In genomic region chr1:97849350-97850339, GRCh38 we compare ENCODE assay signal across 8 cellular contexts.
DNase-seq lines count a peak whose midpoint lies in the region; ATAC-seq and TF ChIP-seq lines count a peak whose summit lies in the region.

No MANE protein-coding gene starts in this region.

- CTCF ChIA-PET in HEK293T (lab: Yijun Ruan, JAX), result no interaction called here

- no peak for TF ChIP-seq CTCF in fibroblast of pulmonary artery (IDR thresholded peaks at IDR 0.05; ENCODE audit: low read length, missing control alignments)

- peaks cover 16% of the 10 kb centered on the region for H3K4me1 Mint-ChIP-seq in stimulated activated naive CD8-positive, alpha-beta T cell treated with anti-CD3 and anti-CD28 coated beads, Interleukin-15, amount 100 ng/mL, for 72 hours

- no peaks in the 10 kb centered on the region for H3K27me3 Mint-ChIP-seq in stimulated activated naive CD8-positive, alpha-beta T cell treated with anti-CD3 and anti-CD28 coated beads, Interleukin-15, amount 100 ng/mL, for 72 hours

- peak; percentile 65 for ATAC-seq in stimulated activated naive CD8-positive, alpha-beta T cell treated with anti-CD3 and anti-CD28 coated beads, Interleukin-15, amount 100 ng/mL, for 72 hours
- no peak for ATAC-seq in HG03571 (IDR thresholded peaks at IDR 0.05; ENCODE audit: unreplicated experiment)

- peak overlapping the region; percentile 28 to 83 for H3K27ac Mint-ChIP-seq in stimulated activated naive CD8-positive, alpha-beta T cell treated with anti-CD3 and anti-CD28 coated beads, Interleukin-15, amount 100 ng/mL, for 72 hours

- no peaks in the 10 kb centered on the region for H3K9me3 Mint-ChIP-seq in stimulated activated naive CD8-positive, alpha-beta T cell treated with anti-CD3 and anti-CD28 coated beads, Interleukin-15, amount 100 ng/mL, for 72 hours

- H3K4me3 ChIP-seq in fibroblast of pulmonary artery (replicated peaks; ENCODE audit: low read depth, low read length), result peak overlapping the region; percentile 4

- POLR2A ChIA-PET in HEK293T (lab: Yijun Ruan, JAX), result no interaction called here

- peak overlapping the region; percentile 41 to 61 for H3K4me3 Mint-ChIP-seq in stimulated activated naive CD8-positive, alpha-beta T cell treated with anti-CD3 and anti-CD28 coated beads, Interleukin-15, amount 100 ng/mL, for 72 hours

- DNase-seq in GM04503 (ENCODE audit: low read depth) (peak; percentile 72), HEK293T (ENCODE audit: extremely low spot score) (peak; percentile 8), OCI-M1 (lab: John Stamatoyannopoulos, UW) (peak; percentile 41), fibroblast of pulmonary artery (ENCODE audit: low read depth) (peak; percentile 89), cerebellar cortex (ENCODE audit: low spot score) (no peak), NCI-H2196 treated with DMSO at 0.1 percent for 48 hours (lab: John Stamatoyannopoulos, UW; ENCODE audit: unreplicated experiment) (no peak)
- no peak for DNase-seq in stimulated activated naive CD8-positive, alpha-beta T cell treated with anti-CD3 and anti-CD28 coated beads, Interleukin-15, amount 100 ng/mL, for 72 hours

TF ChIP-seq in HEK293T, 16 proteins besides CTCF, POLR2A, EP300 and RAD21:
- TF ChIP-seq FOXM1 (IDR thresholded peaks at IDR 0.05; ENCODE audit: borderline replicate concordance) (no peak), LEF1 (IDR thresholded peaks at IDR 0.05; ENCODE audit: borderline replicate concordance) (no peak), PKNOX1 (IDR thresholded peaks at IDR 0.05) (0 out of 2 replicates have a peak, but pooled peaks have one; percentile 15), SUZ12 (IDR thresholded peaks at IDR 0.05) (no peak), SP1 (IDR thresholded peaks at IDR 0.05) (no peak), FOXK2 (IDR thresholded peaks at IDR 0.05) (no peak), ELF4 (IDR thresholded peaks at IDR 0.05) (no peak), CTBP1 (IDR thresholded peaks at IDR 0.05; ENCODE audit: borderline replicate concordance) (no peak)

Comparison
In these comparisons a context has a peak if more than half of its experiments do, and no peak if none do; other contexts are left out.
1. DNase-seq: peak in GM04503 (single experiment), HEK293T (single experiment), OCI-M1 (single experiment) and fibroblast of pulmonary artery (single experiment); none in stimulated activated naive CD8-positive, alpha-beta T cell treated with anti-CD3 and anti-CD28 coated beads, Interleukin-15, amount 100 ng/mL, for 72 hours (0 of 2), cerebellar cortex (single experiment) and NCI-H2196 treated with DMSO at 0.1 percent for 48 hours (single experiment).